1 cellular context compared by ENCODE assay signal in genomic region chr9:127981559-127982121, GRCh38.
TF ChIP-seq lines count a peak whose summit lies in the region.

No MANE protein-coding gene starts in this region.

TF ChIP-seq in endothelial cell of umbilical vein, 7 proteins besides CTCF, POLR2A, EP300 and RAD21:
- TF ChIP-seq EZH2 (IDR thresholded peaks at IDR 0.05; ENCODE audit: borderline replicate concordance, low read depth, low read length, severe bottlenecking), result no peak
- TF ChIP-seq FOS (IDR thresholded peaks at IDR 0.05; ENCODE audit: borderline replicate concordance, insufficient read depth, low read length), result no peak
- TF ChIP-seq JUN (IDR thresholded peaks at IDR 0.05; ENCODE audit: borderline replicate concordance, insufficient read depth, insufficient read length, low read depth), result no peak
- no peak for TF ChIP-seq MAX (IDR thresholded peaks at IDR 0.05; ENCODE audit: insufficient read depth, insufficient read length)
- no peak for TF ChIP-seq POLR2AphosphoS5 (IDR thresholded peaks at IDR 0.05; ENCODE audit: insufficient read depth, low read depth, low read length)
- TF ChIP-seq MYC (IDR thresholded peaks at IDR 0.05; ENCODE audit: low read depth, low read length), result no peak
- TF ChIP-seq GATA2 (IDR thresholded peaks at IDR 0.05; ENCODE audit: insufficient read depth, insufficient read length, low read depth, low read length), result no peak
TF ChIP-seq in endothelial cell of umbilical vein: peak in this region for 0.
